Comparison of ENCODE assay signal across 8 cellular contexts in genomic region chr10:103584216-103585010, GRCh38.
DNase-seq lines count a peak whose midpoint lies in the region; ATAC-seq lines count a peak whose summit lies in the region.

No MANE protein-coding gene starts in this region.

- peak; percentile 7 for ATAC-seq in Right ventricle myocardium inferior
- ATAC-seq in GM21619 (IDR thresholded peaks at IDR 0.05; ENCODE audit: unreplicated experiment) = no peak

- intact Hi-C loops in Right ventricle myocardium inferior (cut with DNase I) = no loop called here
- intact Hi-C loops in cardiac septum (cut with DNase I) = no loop called here

- DNase-seq in Right ventricle myocardium inferior (ENCODE audit: missing footprints) (no peak), cardiac septum (ENCODE audit: low spot score) (no peak), iPS-NIHi11 (ENCODE audit: low spot score) (peak; percentile 61), DMS 273 (lab: John Stamatoyannopoulos, UW; ENCODE audit: unreplicated experiment) (no peak), NOMO-1 treated with DMSO at 0.1 percent for 48 hours (lab: John Stamatoyannopoulos, UW; ENCODE audit: unreplicated experiment) (no peak)
- peak; percentile 88 for DNase-seq in activated effector memory CD4-positive, alpha-beta T cell treated with anti-CD3 and anti-CD28 coated beads, Interleukin-2, amount 50 U/mL, for 16 hours
- DNase-seq in stimulated activated CD8-positive, alpha-beta memory T cell treated with anti-CD3 and anti-CD28 coated beads, Interleukin-15, amount 100 ng/mL, for 48 hours (ENCODE audit: low read depth in 2 of 2) = peak; percentile 42 to 45

Comparison
In these comparisons a context has a peak if more than half of its experiments do, and no peak if none do; other contexts are left out.
1. DNase-seq: peak in activated effector memory CD4-positive, alpha-beta T cell treated with anti-CD3 and anti-CD28 coated beads, Interleukin-2, amount 50 U/mL, for 16 hours (single experiment), iPS-NIHi11 (single experiment) and stimulated activated CD8-positive, alpha-beta memory T cell treated with anti-CD3 and anti-CD28 coated beads, Interleukin-15, amount 100 ng/mL, for 48 hours (2 of 2); none in Right ventricle myocardium inferior (single experiment), cardiac septum (single experiment), DMS 273 (single experiment) and NOMO-1 treated with DMSO at 0.1 percent for 48 hours (single experiment).